In the genomic region with DNA sequence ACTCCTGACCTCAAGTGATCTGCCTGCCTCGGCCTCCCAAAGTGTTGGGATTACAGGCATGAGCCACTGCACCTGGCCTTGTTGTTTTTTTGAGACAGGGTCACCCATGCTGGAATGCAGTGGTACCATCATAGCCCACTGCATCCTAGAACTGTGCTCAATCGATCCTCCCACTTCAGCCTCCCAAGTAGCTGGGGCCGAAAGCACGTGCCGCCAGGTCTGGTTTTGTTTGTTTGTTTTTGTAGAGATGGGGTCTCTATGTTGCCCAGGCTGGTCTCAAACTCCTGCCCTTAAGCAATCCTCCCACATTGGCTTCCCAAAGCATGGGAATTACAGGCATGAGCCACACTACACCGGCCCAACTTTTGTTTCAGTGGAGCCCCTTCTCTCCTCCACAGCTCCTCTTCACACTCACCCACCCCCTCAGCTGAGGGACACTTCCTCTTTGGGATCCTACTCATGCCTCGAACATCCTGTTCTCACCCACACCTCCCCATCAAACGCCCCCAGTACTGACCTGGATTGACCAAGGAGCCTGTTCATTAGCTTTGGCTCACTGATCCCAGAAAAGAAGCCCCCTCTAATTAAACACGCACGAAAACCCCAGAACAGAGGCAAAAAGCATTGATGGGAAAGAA, we compare ENCODE assay signal across 15 cellular contexts. TPM values are rescaled to one million over a fixed set of nuclear protein-coding genes. Genes with fewer than 3 reads are reported as not detected.
DNase-seq lines count a peak whose midpoint lies in the region; ATAC-seq and TF ChIP-seq lines count a peak whose summit lies in the region.
"Had no signal": no experiment of that assay in that cellular context is flagged by ENCODE, and none has a peak within 500 bp of the region (broad histone marks: within the 10 kb centered on the region; RNA-seq: fewer than 3 reads in every experiment).

No MANE protein-coding gene starts in this region.

- no peaks in the 10 kb centered on the region for H3K27me3 ChIP-seq in CD4-positive, alpha-beta memory T cell (ENCODE audit: insufficient read depth, low read length)

- TF ChIP-seq CTCF in activated B cell treated with CpG ODN at 0.5 μM for 24 hours (IDR thresholded peaks at IDR 0.05): no peak
- no peak for TF ChIP-seq CTCF in natural killer cell (IDR thresholded peaks at IDR 0.05)

- ATAC-seq in activated B cell treated with CpG ODN at 0.5 μM for 24 hours (ENCODE audit: low read depth): no peak
- no peak for ATAC-seq in natural killer cell
- ATAC-seq in HG03342 (IDR thresholded peaks at IDR 0.05; ENCODE audit: unreplicated experiment): no peak
- ATAC-seq: left lobe of liver had no signal

- no peak overlapping the region for H3K27ac ChIP-seq in CD4-positive, alpha-beta memory T cell (ENCODE audit: low read depth, low read length)

- peaks cover 0 to 2% (median 0%) of the 10 kb centered on the region in 8 donors for H3K9me3 Mint-ChIP-seq in CD4-positive, alpha-beta memory T cell
- peaks cover 4% of the 10 kb centered on the region for H3K9me3 Mint-ChIP-seq in activated B cell treated with CpG ODN at 0.5 μM for 24 hours
- no peaks in the 10 kb centered on the region for H3K9me3 Mint-ChIP-seq in natural killer cell

- H3K36me3 Mint-ChIP-seq in CD4-positive, alpha-beta memory T cell: no peaks in the 10 kb centered on the region
- H3K36me3 Mint-ChIP-seq in activated B cell treated with CpG ODN at 0.5 μM for 24 hours (ENCODE audit: low read depth) (no peaks in the 10 kb centered on the region), natural killer cell (no peaks in the 10 kb centered on the region)

- no peaks in the 10 kb centered on the region for H3K27me3 Mint-ChIP-seq in CD4-positive, alpha-beta memory T cell
- H3K27me3 Mint-ChIP-seq in activated B cell treated with CpG ODN at 0.5 μM for 24 hours (no peaks in the 10 kb centered on the region), natural killer cell (ENCODE audit: low read depth in 2 of 2) (no peaks in the 10 kb centered on the region)

- DNase-seq in CD4-positive, alpha-beta memory T cell: no peak
- DNase-seq in KBM-7: peak; percentile 60
- peak; percentile 34 for DNase-seq in activated B cell treated with CpG ODN at 0.5 μM for 24 hours
- no peak for DNase-seq in natural killer cell
- no peak for DNase-seq in NCI-H82 treated with DMSO at 0.1 percent for 48 hours (lab: John Stamatoyannopoulos, UW; ENCODE audit: unreplicated experiment)
- no peak for DNase-seq in SHP77 treated with DMSO at 0.1 percent for 48 hours (lab: John Stamatoyannopoulos, UW)
- DNase-seq in occipital lobe (lab: John Stamatoyannopoulos, UW): no peak
- DNase-seq: NCI-H1105 treated with DMSO at 0.1 percent for 48 hours; NCI-H526 treated with DMSO at 0.1 percent for 48 hours; SK-N-SH; stimulated activated CD8-positive, alpha-beta memory T cell treated with anti-CD3 and anti-CD28 coated beads, Interleukin-4, amount 100 ng/mL, for 48 hours had no signal

- POLR2A ChIA-PET in CD4-positive, alpha-beta memory T cell (lab: Charles Lee; ENCODE audit: partially characterized antibody): interaction anchor here (1.1 to 4.5 kb wide), 2 partner anchors 8 to 13 kb away, joined by 3 to 50 read pairs; partner anchors contain the start of gene CERS4
- POLR2A ChIA-PET in activated B cell treated with CpG ODN at 0.5 μM for 24 hours (lab: Charles Lee): interaction anchor here (0.6 to 8.5 kb wide), 9 partner anchors 12 to 125 kb away, joined by 4 to 205 read pairs (median 8); partner anchors contain the start of genes CERS4, NDUFA7 and RPS28

- in situ Hi-C loops in KBM-7 (cut with MboI; ENCODE audit: low pct_unique_long_range_greater_than_20kb, low sequenced_read_pairs): no loop called here

- peak overlapping the region in 5 of 7 donors; percentile 62 to 98 (median 67) for H3K27ac Mint-ChIP-seq in CD4-positive, alpha-beta memory T cell
- H3K27ac Mint-ChIP-seq in activated B cell treated with CpG ODN at 0.5 μM for 24 hours (peak overlapping the region; percentile 97), natural killer cell (peak overlapping the region; percentile 98)

- H3K4me1 Mint-ChIP-seq in CD4-positive, alpha-beta memory T cell: peaks cover 22 to 53% (median 40%) of the 10 kb centered on the region in 4 donors
- peaks cover 60% of the 10 kb centered on the region for H3K4me1 Mint-ChIP-seq in activated B cell treated with CpG ODN at 0.5 μM for 24 hours
- H3K4me1 Mint-ChIP-seq in natural killer cell: peaks cover 52 to 59% of the 10 kb centered on the region in 2 donors

- H3K4me3 ChIP-seq in CD4-positive, alpha-beta memory T cell (ENCODE audit: low read length in 2 of 2): no peak overlapping the region

- CTCF ChIA-PET in CD4-positive, alpha-beta memory T cell (lab: Charles Lee; ENCODE audit: partially characterized antibody): interaction anchor here (1.5 kb wide), 1 partner anchor 13 kb away, joined by 4 read pairs; the partner anchor contains the start of gene CERS4
- CTCF ChIA-PET in activated B cell treated with CpG ODN at 0.5 μM for 24 hours (lab: Charles Lee): interaction anchor here (1.1 to 1.5 kb wide), 2 partner anchors 14 to 35 kb away, joined by 3 read pairs; no protein-coding TSS in a partner anchor

- H3K4me1 ChIP-seq in CD4-positive, alpha-beta memory T cell (ENCODE audit: insufficient read depth, low read length): peaks cover 34% of the 10 kb centered on the region

- H3K4me3 Mint-ChIP-seq in CD4-positive, alpha-beta memory T cell: peak overlapping the region in 5 of 8 donors; percentile 7 to 57 (median 35)
- H3K4me3 Mint-ChIP-seq in activated B cell treated with CpG ODN at 0.5 μM for 24 hours (peak overlapping the region; percentile 66), natural killer cell (peak overlapping the region; percentile 59)

- intact Hi-C loops in CD4-positive, alpha-beta memory T cell (cut with micrococcal nuclease): no loop called here
- intact Hi-C loops in activated B cell treated with CpG ODN at 0.5 μM for 24 hours (cut with micrococcal nuclease): no loop called here
- intact Hi-C loops in natural killer cell (cut with micrococcal nuclease): no loop called here

- no peaks in the 10 kb centered on the region for H3K9me3 ChIP-seq in CD4-positive, alpha-beta memory T cell (ENCODE audit: control insufficient read depth in 1 of 2, low read length in 2 of 2)
- H3K9me3 ChIP-seq: SK-N-SH had no signal

- H3K36me3 ChIP-seq in CD4-positive, alpha-beta memory T cell (ENCODE audit: insufficient read depth, low read length): no peaks in the 10 kb centered on the region

RNA-seq across cellular contexts. Expression of gene CERS4, which starts 12.8 kb away (rescaled TPM):
- 10 to 100 TPM; 29.2 to 30.6 TPM for total RNA-seq in CD4-positive, alpha-beta memory T cell
- 10 to 100 TPM; 11.3 to 15.4 TPM for polyA plus RNA-seq in CD4-positive, alpha-beta memory T cell
- total RNA-seq in activated B cell treated with CpG ODN at 0.5 μM for 24 hours: 112 and 114 TPM in 2 replicates
- 10 to 100 TPM; 50.0 to 70.8 (median 69.8) TPM for total RNA-seq in natural killer cell
- total RNA-seq in occipital lobe: 50.7 TPM

RNA-seq across cellular contexts. Expression of gene FBN3, which starts 47.0 kb away (rescaled TPM):
- not detected for total RNA-seq in CD4-positive, alpha-beta memory T cell
- not detected for polyA plus RNA-seq in CD4-positive, alpha-beta memory T cell
- total RNA-seq in activated B cell treated with CpG ODN at 0.5 μM for 24 hours (not detected in 2 replicates), natural killer cell (under 1 TPM in 1 of 3 donors, not detected in 2; 0.25 TPM), occipital lobe (23.2 TPM)
- total RNA-seq: activated CD8-positive, alpha-beta memory T cell treated with anti-CD3 and anti-CD28 coated beads for 36 hours; osteoblast had no signal
- polyA plus RNA-seq: SK-N-SH had no signal

Comparison
In these comparisons a context has a peak if more than half of its experiments do, and no peak if none do; other contexts are left out.
1. DNase-seq: peak in KBM-7 (single experiment) and activated B cell treated with CpG ODN at 0.5 μM for 24 hours (single experiment); none in CD4-positive, alpha-beta memory T cell (0 of 5), natural killer cell (single experiment), NCI-H82 treated with DMSO at 0.1 percent for 48 hours (single experiment), SHP77 treated with DMSO at 0.1 percent for 48 hours (single experiment) and occipital lobe (single experiment).
2. RNA of gene FBN3, which starts 47.0 kb away (total RNA-seq): 23.2 TPM in occipital lobe (single experiment); not detected in CD4-positive, alpha-beta memory T cell, not detected in activated B cell treated with CpG ODN at 0.5 μM for 24 hours and 0.25 TPM in natural killer cell; every median in the first group is over 10 times any median in the second.
3. Peak in every context shown above with its lines, with median percentiles within 50 percentile points of each other: H3K27ac Mint-ChIP-seq and H3K4me3 Mint-ChIP-seq.